ENCODE assay signal across 8 cellular contexts in genomic region chr1:203216274-203217138, GRCh38. TPM values are rescaled to one million over a fixed set of nuclear protein-coding genes. Genes with fewer than 3 reads are reported as not detected.
A peak's percentile ranks its signal among the peaks of the same experiment; 100 is the strongest.
DNase-seq lines count a peak whose midpoint lies in the region; ATAC-seq and TF ChIP-seq lines count a peak whose summit lies in the region.

No MANE protein-coding gene starts in this region.

- no peaks in the 10 kb centered on the region for H3K27me3 ChIP-seq in Caco-2 (replicated peaks; ENCODE audit: control insufficient read depth, insufficient read depth, low read length)

- H3K4me3 ChIP-seq in Caco-2 (ENCODE audit: low read depth, low read length) (no peak overlapping the region), OCI-LY7 (ENCODE audit: low read depth, low read length, poor library complexity, severe bottlenecking) (no peak overlapping the region)

- BruUV-seq in Caco-2 (replicated peaks; lab: Mats Ljungman, UMichigan) (no TSS peak), OCI-LY7 (replicated peaks; lab: Mats Ljungman, UMichigan) (no TSS peak)

- CTCF ChIA-PET in Caco-2 (lab: Charles Lee): interaction anchor here (0.6 to 4.5 kb wide), 32 partner anchors 8 to 195 kb away, joined by 3 to 131 read pairs (median 3); partner anchors contain the start of gene ADORA1
- CTCF ChIA-PET in OCI-LY7 (lab: Charles Lee; ENCODE audit: unreplicated experiment): interaction anchor here (1.2 to 1.3 kb wide), 3 partner anchors 50 to 177 kb away, joined by 3 to 9 read pairs (median 7); no protein-coding TSS in a partner anchor

- no peaks in the 10 kb centered on the region for H3K36me3 ChIP-seq in Caco-2 (ENCODE audit: control insufficient read depth, insufficient read depth, low read length)
- H3K36me3 ChIP-seq in OCI-LY7 (ENCODE audit: insufficient read depth, low read length): no peaks in the 10 kb centered on the region

- H3K4me2 ChIP-seq in OCI-LY7 (ENCODE audit: low read length): no peak overlapping the region

- DNase-seq in Caco-2: peak; percentile 59 to 80
- peak; percentile 77 for DNase-seq in KBM-7
- DNase-seq in OCI-LY7 (ENCODE audit: low spot score): peak; percentile 73
- peak; percentile 35 for DNase-seq in activated T-cell treated with anti-CD3 and anti-CD28 coated beads for 48 hours (ENCODE audit: low read depth)
- DNase-seq in fibroblast of gingiva (ENCODE audit: low read depth): peak; percentile 44
- DNase-seq in natural killer cell: peak; percentile 25
- DNase-seq in substantia nigra (lab: John Stamatoyannopoulos, UW): peak in 37 of 49 donors; percentile 12 to 68 (median 42)

- H3K4me1 ChIP-seq in Caco-2 (peaks cover 38% of the 10 kb centered on the region), OCI-LY7 (ENCODE audit: insufficient read depth, low read length, poor library complexity, severe bottlenecking) (no peaks in the 10 kb centered on the region)

- H4K20me1 ChIP-seq in OCI-LY7 (ENCODE audit: insufficient read depth, low read length): no peaks in the 10 kb centered on the region

- POLR2A ChIA-PET in Caco-2 (lab: Charles Lee): interaction anchor here (0.5 kb wide), 1 partner anchor 89 kb away, joined by 5 read pairs; no protein-coding TSS in a partner anchor
- POLR2A ChIA-PET in OCI-LY7 (lab: Charles Lee): no interaction called here

- H2AFZ ChIP-seq in OCI-LY7 (ENCODE audit: low read length): no peak overlapping the region

- H3K9me3 Mint-ChIP-seq in Caco-2 (ENCODE audit: unreplicated experiment) (no peaks in the 10 kb centered on the region), natural killer cell (no peaks in the 10 kb centered on the region)

- H3K27ac Mint-ChIP-seq in Caco-2 (ENCODE audit: unreplicated experiment) (peak overlapping the region; percentile 72), natural killer cell (no peak overlapping the region)

- H3K27ac ChIP-seq in OCI-LY7 (ENCODE audit: low read depth, low read length, poor library complexity, severe bottlenecking) (no peak overlapping the region), substantia nigra (ENCODE audit: low read depth, low read length, poor library complexity, severe bottlenecking) (no peak overlapping the region)

- H3K79me2 ChIP-seq in OCI-LY7 (ENCODE audit: insufficient read depth, low read depth, low read length): no peaks in the 10 kb centered on the region

- TF ChIP-seq CTCF in Caco-2 (IDR thresholded peaks at IDR 0.05; ENCODE audit: insufficient read depth in 1 of 2, low read depth in 1 of 2, low read length in 1 of 2, severe bottlenecking in 1 of 2, unreplicated experiment in 1 of 2) (peak; percentile 65 to 84), OCI-LY7 (conservative IDR thresholded peaks at IDR 0.05; ENCODE audit: low read length) (peak; percentile 88), natural killer cell (IDR thresholded peaks at IDR 0.05) (peak; percentile 76)

- peak; percentile 34 to 80 (median 50) for ATAC-seq in natural killer cell
- no peak for ATAC-seq in GM21360 (IDR thresholded peaks at IDR 0.05; ENCODE audit: unreplicated experiment)

- no peaks in the 10 kb centered on the region for H3K9me2 ChIP-seq in OCI-LY7 (ENCODE audit: insufficient read depth, low read length)

- H3K9me3 ChIP-seq in Caco-2 (no peaks in the 10 kb centered on the region), OCI-LY7 (ENCODE audit: low read length) (no peaks in the 10 kb centered on the region)

- no peaks in the 10 kb centered on the region for H3K27me3 Mint-ChIP-seq in Caco-2 (ENCODE audit: insufficient read depth, unreplicated experiment)
- H3K27me3 Mint-ChIP-seq in natural killer cell (ENCODE audit: low read depth in 2 of 2): peaks cover 20% of the 10 kb centered on the region in 2 donors

- H3K4me1 Mint-ChIP-seq in Caco-2 (ENCODE audit: low read depth, unreplicated experiment) (peaks cover 34% of the 10 kb centered on the region), natural killer cell (peaks cover 0 to 8% of the 10 kb centered on the region in 2 donors)

- no peaks in the 10 kb centered on the region for H3K36me3 Mint-ChIP-seq in Caco-2 (ENCODE audit: insufficient read depth, unreplicated experiment)
- H3K36me3 Mint-ChIP-seq in natural killer cell: no peaks in the 10 kb centered on the region

- in situ Hi-C loops in KBM-7 (cut with MboI; ENCODE audit: low pct_unique_long_range_greater_than_20kb, low sequenced_read_pairs): no loop called here

- H3K4me3 Mint-ChIP-seq in Caco-2 (ENCODE audit: unreplicated experiment): no peak overlapping the region
- H3K4me3 Mint-ChIP-seq in natural killer cell: no peak overlapping the region

- intact Hi-C loops in Caco-2 (cut with micrococcal nuclease; ENCODE audit: unreplicated experiment): loop anchor here (1.0 to 2.0 kb wide), 7 partner anchors 28 to 177 kb away; no protein-coding TSS in a partner anchor
- intact Hi-C loops in OCI-LY7 (cut with micrococcal nuclease; ENCODE audit: unreplicated experiment): loop anchor here (1.0 to 2.0 kb wide), 2 partner anchors 50 to 177 kb away; no protein-coding TSS in a partner anchor
- intact Hi-C loops in natural killer cell (cut with micrococcal nuclease): loop anchor here (1.0 kb wide), 1 partner anchor 177 kb away; no protein-coding TSS in a partner anchor

RNA-seq across cellular contexts. Expression of gene CHIT1, which starts 13.0 kb away (rescaled TPM):
- not detected in 2 replicates for total RNA-seq in Caco-2 (2022)
- 1.9 TPM in 2 replicates for total RNA-seq in OCI-LY7 (2014; rRNA removed; shearing (Covaris generic))
- total RNA-seq in OCI-LY7 (2022): 3.6 and 4.6 TPM in 2 replicates
- total RNA-seq in natural killer cell: 1 to 10 TPM in 1 of 3 donors, under 1 TPM in 1, not detected in 1; 0.07 to 2.2 TPM

RNA-seq across cellular contexts. Expression of gene CHI3L1, which starts 30.0 kb away (rescaled TPM):
- total RNA-seq in Caco-2 (2022) (199 and 235 TPM in 2 replicates), OCI-LY7 (2022) (not detected in 2 replicates), natural killer cell (1 to 10 TPM in 1 of 3 donors, not detected in 2; 1.0 TPM)
- not detected in 2 replicates for total RNA-seq in OCI-LY7 (2014; rRNA removed; shearing (Covaris generic))

RNA-seq across cellular contexts. Expression of gene MYBPH, which starts 40.9 kb away (rescaled TPM):
- total RNA-seq in Caco-2 (2022): 19.7 and 25.9 TPM in 2 replicates
- total RNA-seq in OCI-LY7 (2014; rRNA removed; shearing (Covaris generic)): not detected in 2 replicates
- total RNA-seq in OCI-LY7 (2022): not detected in 2 replicates
- not detected for total RNA-seq in natural killer cell

Comparison
In these comparisons a context has a peak if more than half of its experiments do, and no peak if none do; other contexts are left out.
1. DNase-seq: peak in every context shown above with its lines; median percentile 77 in KBM-7; 73 in OCI-LY7; 70 in Caco-2; 44 in fibroblast of gingiva; 42 in substantia nigra; 35 in activated T-cell treated with anti-CD3 and anti-CD28 coated beads for 48 hours; 25 in natural killer cell.
2. RNA of gene CHI3L1, which starts 30.0 kb away (total RNA-seq): 199 to 235 TPM in Caco-2; not detected in OCI-LY7 and 1.0 TPM in natural killer cell; every median in the first group is over 10 times any median in the second.
3. RNA of gene MYBPH, which starts 40.9 kb away (total RNA-seq): 19.7 to 25.9 TPM in Caco-2; not detected in OCI-LY7 and not detected in natural killer cell; every median in the first group is over 10 times any median in the second.
4. Peak in every context shown above with its lines, with median percentiles within 50 percentile points of each other: CTCF ChIP-seq.